In the genomic region with DNA sequence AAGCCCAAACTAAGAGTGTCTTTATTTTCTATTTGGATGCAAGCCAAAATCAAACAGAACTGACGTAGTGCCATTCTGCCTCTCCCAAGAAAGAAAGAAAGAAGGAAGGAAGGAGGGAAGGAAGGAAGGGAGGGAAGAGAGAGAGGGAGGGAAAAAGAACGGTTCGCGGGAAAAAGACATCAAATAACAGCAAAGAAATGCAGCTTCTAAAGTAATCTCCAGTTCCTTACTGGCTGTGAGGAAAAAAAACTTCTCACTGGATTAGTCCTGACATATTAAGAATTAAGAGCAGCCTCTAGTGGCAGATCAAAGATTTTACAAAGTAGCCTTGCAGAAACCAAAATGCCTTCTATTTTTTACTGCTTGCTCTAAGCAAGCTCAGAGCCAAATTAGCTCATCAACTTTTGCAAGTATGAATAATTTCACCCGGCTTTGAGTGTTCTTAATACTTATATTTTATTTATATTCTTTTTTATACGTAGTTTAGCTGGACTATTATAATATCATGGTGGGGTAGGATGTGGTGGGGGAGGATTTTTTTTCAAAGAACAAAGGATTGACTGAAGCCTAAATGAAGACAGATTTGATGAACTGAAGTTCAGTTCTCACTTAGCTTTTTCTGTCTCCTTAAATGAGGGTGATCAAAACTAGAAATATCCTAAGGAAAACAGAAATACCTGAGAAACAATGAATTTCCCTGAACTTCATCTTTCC, we compare ENCODE assay signal across 9 cellular contexts. TPM values are rescaled to one million over a fixed set of nuclear protein-coding genes. Genes with fewer than 3 reads are reported as not detected.
A peak's percentile ranks its signal among the peaks of the same experiment; 100 is the strongest.
DNase-seq lines count a peak whose midpoint lies in the region; ATAC-seq, FAIRE-seq and TF ChIP-seq lines count a peak whose summit lies in the region.
"Had no signal": no experiment of that assay in that cellular context is flagged by ENCODE, and none has a peak within 500 bp of the region (broad histone marks: within the 10 kb centered on the region; RNA-seq: fewer than 3 reads in every experiment).

No MANE protein-coding gene starts in this region.

- H3K9me3 Mint-ChIP-seq in brain = peaks cover 0 to 4% (median 0%) of the 10 kb centered on the region in 5 experiments

- no peaks in the 10 kb centered on the region for H4K20me1 ChIP-seq in HepG2 (ENCODE audit: insufficient read depth, low read length)

- no peak for FAIRE-seq in HepG2 (lab: Jason Lieb, UNC)

- no peak for TF ChIP-seq POLR2A in HepG2 (IDR thresholded peaks at IDR 0.05; ENCODE audit: insufficient read depth in 1 of 2, low read depth in 2 of 2, low read length in 2 of 2)

- H3K27ac Mint-ChIP-seq in brain = no peak overlapping the region

- no peak overlapping the region for H3K4me2 ChIP-seq in HepG2 (ENCODE audit: low read depth, low read length)

- no peak overlapping the region for H2AFZ ChIP-seq in HepG2 (ENCODE audit: low read length)

- POLR2A ChIA-PET in HepG2 (lab: Yijun Ruan, JAX) = no interaction called here

- H3K4me1 ChIP-seq in HepG2 (ENCODE audit: insufficient read depth, low read length) = no peaks in the 10 kb centered on the region

- peaks cover 5% of the 10 kb centered on the region for H3K4me1 Mint-ChIP-seq in brain

- intact Hi-C loops in HepG2 (cut with micrococcal nuclease; ENCODE audit: unreplicated experiment) = no loop called here

- H3K36me3 ChIP-seq in HepG2 (replicated peaks in 1 of 2; ENCODE audit: control insufficient read depth in 1 of 2, insufficient read depth in 2 of 2, low read length in 2 of 2) = no peaks in the 10 kb centered on the region

- in situ Hi-C loops in HepG2 (cut with HindIII; ENCODE audit: extremely low pct_ligation_motif_present, low pct_unique_long_range_greater_than_20kb) = no loop called here

- peak overlapping the region in 2 of 5 experiments; percentile 5 to 9 for H3K4me3 Mint-ChIP-seq in brain

- TF ChIP-seq EP300 in HepG2 (IDR thresholded peaks at IDR 0.05; ENCODE audit: low read depth in 2 of 2, low read length in 2 of 2) (no peak), HepG2 (CRISPR knock-in tag; IDR thresholded peaks at IDR 0.05; ENCODE audit: borderline replicate concordance) (no peak)

- no peaks in the 10 kb centered on the region for H3K36me3 Mint-ChIP-seq in brain

- H3K27ac ChIP-seq in HepG2 (ENCODE audit: extremely low read length, insufficient read depth, low read length) = no peak overlapping the region

- ATAC-seq in HepG2 (no peak), HG03378 (IDR thresholded peaks at IDR 0.05; ENCODE audit: unreplicated experiment) (no peak), GM21528 (IDR thresholded peaks at IDR 0.05; ENCODE audit: low FRiP score, unreplicated experiment) (no peak)

- no peaks in the 10 kb centered on the region for H3K9me3 ChIP-seq in HepG2 (ENCODE audit: low read length)

- H3K27me3 ChIP-seq in HepG2 (ENCODE audit: control insufficient read depth in 1 of 2, insufficient read depth in 2 of 2, low read length in 2 of 2) = no peaks in the 10 kb centered on the region; a peak in 1 of 5 replicates

- CTCF ChIA-PET in HepG2 (lab: Yijun Ruan, JAX; ENCODE audit: low intra/inter-chr PET ratio, low total read pairs) = no interaction called here

- H3K4me3 ChIP-seq in HepG2 (replicated peaks in 1 of 3; ENCODE audit: insufficient read depth in 1 of 3, low read depth in 2 of 3, low read length in 3 of 3) = no peak overlapping the region

- BruUV-seq in HepG2 (replicated peaks; lab: Mats Ljungman, UMichigan) = no TSS peak

- TF ChIP-seq CTCF in brain (conservative IDR thresholded peaks at IDR 0.05) = peak; percentile 50 to 65
- no peak for TF ChIP-seq CTCF in HepG2 (CRISPR knock-in tag; IDR thresholded peaks at IDR 0.05)

- TF ChIP-seq RAD21 in HepG2 (CRISPR knock-in tag; IDR thresholded peaks at IDR 0.05) = no peak

- peaks cover 4% of the 10 kb centered on the region for H3K27me3 Mint-ChIP-seq in brain

- WGBS in HepG2 (ENCODE audit: low lambda C conversion rate) = 33% methylated on average over 6 of the region's 6 CpGs

- no peaks in the 10 kb centered on the region for H3K79me2 ChIP-seq in HepG2 (ENCODE audit: insufficient read depth, low read length)

- H3K9ac ChIP-seq in HepG2 (ENCODE audit: insufficient read depth, low read depth, low read length) = no peak overlapping the region

- DNase-seq in DMS53 treated with DMSO at 0.1 percent for 48 hours (lab: John Stamatoyannopoulos, UW; ENCODE audit: unreplicated experiment) (peak; percentile 46), LoVo (ENCODE audit: low spot score) (peak; percentile 67), HepG2 (ENCODE audit: low spot score) (no peak), NCI-H1105 treated with DMSO at 0.1 percent for 48 hours (lab: John Stamatoyannopoulos, UW) (no peak), NCI-H2029 treated with DMSO at 0.1 percent for 48 hours (lab: John Stamatoyannopoulos, UW) (no peak)

TF ChIP-seq in HepG2, 621 proteins besides CTCF, POLR2A, EP300 and RAD21:
- no peak for TF ChIP-seq ZNF136 (CRISPR knock-in tag; IDR thresholded peaks at IDR 0.05; ENCODE audit: low read depth)
- no peak for TF ChIP-seq HCFC1 (IDR thresholded peaks at IDR 0.05; ENCODE audit: low read depth, low read length)
- TF ChIP-seq, protein P1, sequence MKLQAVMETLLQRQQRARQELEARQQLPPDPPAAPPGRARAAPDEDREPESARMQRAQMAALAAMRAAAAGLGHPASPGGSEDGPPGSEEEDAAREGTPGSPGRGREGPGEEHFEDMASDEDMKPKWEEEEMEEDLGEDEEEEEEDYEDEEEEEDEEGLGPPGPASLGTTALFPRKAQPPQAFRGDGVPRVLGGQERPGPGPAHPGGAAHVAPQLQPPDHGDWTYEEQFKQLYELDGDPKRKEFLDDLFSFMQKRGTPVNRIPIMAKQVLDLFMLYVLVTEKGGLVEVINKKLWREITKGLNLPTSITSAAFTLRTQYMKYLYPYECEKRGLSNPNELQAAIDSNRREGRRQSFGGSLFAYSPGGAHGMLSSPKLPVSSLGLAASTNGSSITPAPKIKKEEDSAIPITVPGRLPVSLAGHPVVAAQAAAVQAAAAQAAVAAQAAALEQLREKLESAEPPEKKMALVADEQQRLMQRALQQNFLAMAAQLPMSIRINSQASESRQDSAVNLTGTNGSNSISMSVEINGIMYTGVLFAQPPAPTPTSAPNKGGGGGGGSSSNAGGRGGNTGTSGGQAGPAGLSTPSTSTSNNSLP (IDR thresholded peaks at IDR 0.05; ENCODE audit: low read depth, low read length) = peak; percentile 64
- no peak for TF ChIP-seq NFRKB (IDR thresholded peaks at IDR 0.05)
- TF ChIP-seq SUZ12 (IDR thresholded peaks at IDR 0.05; ENCODE audit: low read depth, low read length) = no peak
- TF ChIP-seq, protein P2, sequence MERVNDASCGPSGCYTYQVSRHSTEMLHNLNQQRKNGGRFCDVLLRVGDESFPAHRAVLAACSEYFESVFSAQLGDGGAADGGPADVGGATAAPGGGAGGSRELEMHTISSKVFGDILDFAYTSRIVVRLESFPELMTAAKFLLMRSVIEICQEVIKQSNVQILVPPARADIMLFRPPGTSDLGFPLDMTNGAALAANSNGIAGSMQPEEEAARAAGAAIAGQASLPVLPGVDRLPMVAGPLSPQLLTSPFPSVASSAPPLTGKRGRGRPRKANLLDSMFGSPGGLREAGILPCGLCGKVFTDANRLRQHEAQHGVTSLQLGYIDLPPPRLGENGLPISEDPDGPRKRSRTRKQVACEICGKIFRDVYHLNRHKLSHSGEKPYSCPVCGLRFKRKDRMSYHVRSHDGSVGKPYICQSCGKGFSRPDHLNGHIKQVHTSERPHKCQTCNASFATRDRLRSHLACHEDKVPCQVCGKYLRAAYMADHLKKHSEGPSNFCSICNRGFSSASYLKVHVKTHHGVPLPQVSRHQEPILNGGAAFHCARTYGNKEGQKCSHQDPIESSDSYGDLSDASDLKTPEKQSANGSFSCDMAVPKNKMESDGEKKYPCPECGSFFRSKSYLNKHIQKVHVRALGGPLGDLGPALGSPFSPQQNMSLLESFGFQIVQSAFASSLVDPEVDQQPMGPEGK (CRISPR knock-in tag; IDR thresholded peaks at IDR 0.05) = no peak

RNA-seq across cellular contexts. Expression of a gene that starts 36.6 kb away (rescaled TPM):
- polyA plus RNA-seq in brain (ENCODE audit: insufficient read depth, low read depth, low replicate concordance) (not detected), HepG2 (2011; rRNA removed) (not detected in 2 replicates)
- not detected in 2 replicates for total RNA-seq in HepG2 (2016; rRNA removed; fragmentation: Illumina TruSeq; extraction: Trizol)
- not detected in 2 replicates for total RNA-seq in HepG2 (2016; cell fraction: cytosol; rRNA removed; fragmentation: Illumina TruSeq; extraction: Trizol; ENCODE audit: low read depth)
- total RNA-seq in HepG2 (2016; cell fraction: insoluble cytoplasmic fraction; rRNA removed; fragmentation: Illumina TruSeq; extraction: Trizol) = not detected in 2 replicates
- not detected in 2 replicates for total RNA-seq in HepG2 (2016; cell fraction: membrane; rRNA removed; fragmentation: Illumina TruSeq; extraction: Trizol)
- total RNA-seq in HepG2 (2016; cell fraction: nucleus; rRNA removed; fragmentation: Illumina TruSeq; extraction: Trizol) = not detected in 2 replicates
- polyA plus RNA-seq in HepG2 (2011; cell fraction: cytosol; rRNA removed) = not detected in 2 replicates
- polyA plus RNA-seq in HepG2 (2011; cell fraction: nucleus; rRNA removed) = not detected in 2 replicates
- not detected in 2 replicates for polyA plus RNA-seq in HepG2 (2012)
- polyA plus RNA-seq in HepG2 (2016; cell fraction: cytosol; fragmentation: Illumina TruSeq; extraction: Trizol; ENCODE audit: low read depth) = not detected in 2 replicates
- not detected in 2 replicates for polyA plus RNA-seq in HepG2 (2016; cell fraction: insoluble cytoplasmic fraction; fragmentation: Illumina TruSeq; extraction: Trizol; ENCODE audit: low read depth)
- not detected in 2 replicates for polyA plus RNA-seq in HepG2 (2016; cell fraction: membrane; fragmentation: Illumina TruSeq; extraction: Trizol; ENCODE audit: low read depth)
- not detected in 2 replicates for polyA plus RNA-seq in HepG2 (2016; cell fraction: nucleus; fragmentation: Illumina TruSeq; extraction: Trizol; ENCODE audit: insufficient read depth, low read depth)
- 7.3 TPM in 1 of 2 replicates, not detected in the other for polyA minus RNA-seq in HepG2 (2011; rRNA and poly(A)+ RNA removed; ENCODE audit: low replicate concordance)
- not detected in 2 replicates for polyA minus RNA-seq in HepG2 (2011; cell fraction: cytosol; rRNA and poly(A)+ RNA removed)
- polyA minus RNA-seq in HepG2 (2011; cell fraction: nucleus; rRNA and poly(A)+ RNA removed) = not detected in 2 replicates
- total RNA-seq: mononuclear cell had no signal

Comparison
In these comparisons a context has a peak if more than half of its experiments do, and no peak if none do; other contexts are left out.
1. DNase-seq: peak in DMS53 treated with DMSO at 0.1 percent for 48 hours (single experiment) and LoVo (single experiment); none in HepG2 (single experiment), NCI-H1105 treated with DMSO at 0.1 percent for 48 hours (single experiment) and NCI-H2029 treated with DMSO at 0.1 percent for 48 hours (single experiment).